Comparison of ENCODE assay signal across 19 cellular contexts in genomic region chr4:16203083-16203482, GRCh38.
"Had no signal": no experiment of that assay in that cellular context is flagged by ENCODE, and none has a peak within 500 bp of the region (broad histone marks: within the 10 kb centered on the region; RNA-seq: fewer than 3 reads in every experiment).

No MANE protein-coding gene starts in this region.

- H3K4me3 Mint-ChIP-seq: naive thymus-derived CD4-positive, alpha-beta T cell; nephron progenitor cell had no signal

- ATAC-seq: esophagus mucosa; heart left ventricle; naive thymus-derived CD4-positive, alpha-beta T cell; psoas muscle; stimulated activated naive CD8-positive, alpha-beta T cell treated with anti-CD3 and anti-CD28 coated beads, Interleukin-15, Interleukin-2, amounts not matched to agents 100 U/mL and 50 U/mL, for 24 hours had no signal

- H3K27me3 Mint-ChIP-seq: naive thymus-derived CD4-positive, alpha-beta T cell had no signal

- H3K27ac Mint-ChIP-seq: nephron progenitor cell had no signal

- FAIRE-seq: islet of Langerhans had no signal

- H3K9me3 Mint-ChIP-seq: naive thymus-derived CD4-positive, alpha-beta T cell; nephron progenitor cell had no signal

- DNase-seq: effector memory CD4-positive, alpha-beta T cell; heart left ventricle; hippocampal formation; kidney glomerular epithelial cell; mammary epithelial cell; naive thymus-derived CD4-positive, alpha-beta T cell; nephron progenitor cell; psoas muscle; retina; right lobe of liver; spleen; stimulated activated CD4-positive, alpha-beta T cell treated with anti-CD3 and anti-CD28 coated beads, Interleukin-15, amount 100 ng/mL, for 24 hours; stimulated activated CD4-positive, alpha-beta T cell treated with anti-CD3 and anti-CD28 coated beads, Interleukin-1b, Interleukin-23, amount 100 ng/mL, for 48 hours; stimulated activated CD4-positive, alpha-beta T cell treated with anti-CD3 and anti-CD28 coated beads, Interleukin-4, amount 100 ng/mL, for 4 hours; stimulated activated naive CD8-positive, alpha-beta T cell treated with anti-CD3 and anti-CD28 coated beads, Interleukin-15, Interleukin-2, amounts not matched to agents 100 U/mL and 50 U/mL, for 24 hours; testis; upper lobe of right lung had no signal
